ENCODE assay signal across 8 cellular contexts in genomic region chr12:19107750-19108149, GRCh38.
"Had no signal": no experiment of that assay in that cellular context is flagged by ENCODE, and none has a peak within 500 bp of the region (broad histone marks: within the 10 kb centered on the region; RNA-seq: fewer than 3 reads in every experiment).

No MANE protein-coding gene starts in this region.

- H3K4me3 ChIP-seq: K562 had no signal

- FAIRE-seq: H54, HTR-8/SVneo, K562 had no signal

- ATAC-seq: K562 had no signal

- DNase-seq: GOT3, H9, HCEC 1CT, IMR-90, KG1 had no signal
